Comparison of ENCODE assay signal across 16 cellular contexts in genomic region chr6:107647439-107647948, GRCh38.
DNase-seq lines count a peak whose midpoint lies in the region; ATAC-seq, FAIRE-seq and TF ChIP-seq lines count a peak whose summit lies in the region.
"Had no signal": no experiment of that assay in that cellular context is flagged by ENCODE, and none has a peak within 500 bp of the region (broad histone marks: within the 10 kb centered on the region; RNA-seq: fewer than 3 reads in every experiment).

No MANE protein-coding gene starts in this region.

- H3K9me2 ChIP-seq in OCI-LY1 (ENCODE audit: low read depth, low read length): no peaks in the 10 kb centered on the region

- peaks cover 21% of the 10 kb centered on the region for H3K36me3 Mint-ChIP-seq in nephron (ENCODE audit: low read depth)
- H3K36me3 Mint-ChIP-seq in stimulated activated memory B cell treated with anti-CD40 and anti-IgM and Interleukin-4, amounts not matched to agents 10 μg/mL and 1 μg/mL and 100 μg/mL, for 72 hours: no peaks in the 10 kb centered on the region
- H3K36me3 Mint-ChIP-seq: CD4-positive, CD25-positive, alpha-beta regulatory T cell had no signal

- H3K79me2 ChIP-seq in OCI-LY1 (ENCODE audit: insufficient read depth, low read length): no peaks in the 10 kb centered on the region

- ATAC-seq in psoas muscle: peak; percentile 82 to 88 (median 86)
- ATAC-seq in stimulated activated memory B cell treated with anti-CD40 and anti-IgM and Interleukin-4, amounts not matched to agents 10 μg/mL and 1 μg/mL and 100 μg/mL, for 72 hours: no peak
- ATAC-seq: GM23338, HepG2 had no signal

- H3K27ac ChIP-seq in OCI-LY1 (ENCODE audit: low read depth, low read length, poor library complexity, severe bottlenecking) (peak overlapping the region; percentile 57), psoas muscle (peak overlapping the region; percentile 71), adrenal gland (no peak overlapping the region)
- H3K27ac ChIP-seq: BLaER1 treated with 17β-estradiol and CSF1 and Interleukin-3, amounts not matched to agents 10 nM and 100 nM had no signal

- H3K27me3 ChIP-seq in OCI-LY1 (ENCODE audit: insufficient read depth, low read length) (no peaks in the 10 kb centered on the region), psoas muscle (ENCODE audit: insufficient read depth in 3 of 3, low read length in 2 of 3) (no peaks in the 10 kb centered on the region), MG63 (no peaks in the 10 kb centered on the region), adrenal gland (no peaks in the 10 kb centered on the region)
- H3K27me3 ChIP-seq: BLaER1 treated with 17β-estradiol and CSF1 and Interleukin-3, amounts not matched to agents 10 nM and 100 nM had no signal

- DNase-seq in psoas muscle (peak in 1 of 2 donors; percentile 61), MG63 (no peak), GM12891 (ENCODE audit: insufficient read length, low spot score) (no peak), adrenal gland (no peak), activated gamma-delta T cell (lab: John Stamatoyannopoulos, UW) (no peak)
- DNase-seq: ACHN; CD4-positive, CD25-positive, alpha-beta regulatory T cell; DMS53; H7 had no signal

- H3K4me1 Mint-ChIP-seq in nephron: peaks cover 34% of the 10 kb centered on the region
- H3K4me1 Mint-ChIP-seq in stimulated activated memory B cell treated with anti-CD40 and anti-IgM and Interleukin-4, amounts not matched to agents 10 μg/mL and 1 μg/mL and 100 μg/mL, for 72 hours: peaks cover 23% of the 10 kb centered on the region
- H3K4me1 Mint-ChIP-seq: CD4-positive, CD25-positive, alpha-beta regulatory T cell; GM23338 had no signal

- H4K20me1 ChIP-seq in OCI-LY1 (ENCODE audit: insufficient read depth, low read length): no peaks in the 10 kb centered on the region
- H4K20me1 ChIP-seq: BLaER1 treated with 17β-estradiol and CSF1 and Interleukin-3, amounts not matched to agents 10 nM and 100 nM had no signal

- H3K9me3 Mint-ChIP-seq in nephron: peaks cover 6% of the 10 kb centered on the region
- peaks cover 3% of the 10 kb centered on the region for H3K9me3 Mint-ChIP-seq in stimulated activated memory B cell treated with anti-CD40 and anti-IgM and Interleukin-4, amounts not matched to agents 10 μg/mL and 1 μg/mL and 100 μg/mL, for 72 hours
- H3K9me3 Mint-ChIP-seq: GM23338 had no signal

- H3K36me3 ChIP-seq in OCI-LY1 (ENCODE audit: insufficient read depth, low read length) (no peaks in the 10 kb centered on the region), psoas muscle (ENCODE audit: insufficient read depth in 1 of 2, low read depth in 1 of 2) (no peaks in the 10 kb centered on the region), MG63 (no peaks in the 10 kb centered on the region), adrenal gland (replicated peaks in 1 of 2) (no peaks in the 10 kb centered on the region)
- H3K36me3 ChIP-seq: BLaER1 treated with 17β-estradiol and CSF1 and Interleukin-3, amounts not matched to agents 10 nM and 100 nM had no signal

- no peak overlapping the region for H3K4me3 Mint-ChIP-seq in nephron
- no peak overlapping the region for H3K4me3 Mint-ChIP-seq in stimulated activated memory B cell treated with anti-CD40 and anti-IgM and Interleukin-4, amounts not matched to agents 10 μg/mL and 1 μg/mL and 100 μg/mL, for 72 hours
- H3K4me3 Mint-ChIP-seq: CD4-positive, CD25-positive, alpha-beta regulatory T cell; GM23338 had no signal

- no peak for FAIRE-seq in GM12891 (lab: Jason Lieb, UNC)
- FAIRE-seq: GM18507, HepG2 had no signal

- TF ChIP-seq CTCF in OCI-LY1 (IDR thresholded peaks at IDR 0.05; ENCODE audit: low read length) (no peak), nephron (IDR thresholded peaks at IDR 0.05; ENCODE audit: unreplicated experiment in 3 of 3) (no peak), psoas muscle (IDR thresholded peaks at IDR 0.05) (no peak), adrenal gland (IDR thresholded peaks at IDR 0.05) (no peak)

- peaks cover 3% of the 10 kb centered on the region for H3K27me3 Mint-ChIP-seq in nephron (ENCODE audit: low read depth)
- H3K27me3 Mint-ChIP-seq in stimulated activated memory B cell treated with anti-CD40 and anti-IgM and Interleukin-4, amounts not matched to agents 10 μg/mL and 1 μg/mL and 100 μg/mL, for 72 hours: no peaks in the 10 kb centered on the region

- no peak overlapping the region for H2AFZ ChIP-seq in OCI-LY1 (ENCODE audit: low read length)
- H2AFZ ChIP-seq: GM23338 had no signal

- H3K9ac ChIP-seq in OCI-LY1 (ENCODE audit: low read length): no peak overlapping the region; the same call in 1 of the 2 replicates
- H3K9ac ChIP-seq: BLaER1 treated with 17β-estradiol and CSF1 and Interleukin-3, amounts not matched to agents 10 nM and 100 nM had no signal

- H3K9me3 ChIP-seq in OCI-LY1 (ENCODE audit: low read length) (no peaks in the 10 kb centered on the region), psoas muscle (no peaks in the 10 kb centered on the region), MG63 (no peaks in the 10 kb centered on the region), adrenal gland (replicated peaks in 1 of 3) (no peaks in the 10 kb centered on the region)

- WGBS in psoas muscle, 3 donors: 35 to 45% (median 40%) methylated on average over 9 of the region's 9 CpGs
- WGBS in adrenal gland, 4 donors: 89 to 92% (median 91%) methylated on average over 9 of the region's 9 CpGs

- no peak overlapping the region for H3K4me2 ChIP-seq in OCI-LY1 (ENCODE audit: low read length)
- H3K4me2 ChIP-seq: GM23338 had no signal

- intact Hi-C loops in psoas muscle (cut with DNase I): no loop called here
- intact Hi-C loops in adrenal gland (cut with DNase I): no loop called here

- TF ChIP-seq POLR2A in GM12891 (IDR thresholded peaks at IDR 0.05; ENCODE audit: low read depth, low read length): no peak
- no peak for TF ChIP-seq POLR2A in adrenal gland (IDR thresholded peaks at IDR 0.05)

- H3K27ac Mint-ChIP-seq in nephron: peak overlapping the region in 2 of 3 experiments; percentile 12 to 19
- H3K27ac Mint-ChIP-seq in stimulated activated memory B cell treated with anti-CD40 and anti-IgM and Interleukin-4, amounts not matched to agents 10 μg/mL and 1 μg/mL and 100 μg/mL, for 72 hours: peak overlapping the region; percentile 52
- H3K27ac Mint-ChIP-seq: CD4-positive, CD25-positive, alpha-beta regulatory T cell; GM23338 had no signal

- H3K4me3 ChIP-seq in OCI-LY1 (ENCODE audit: low read depth, low read length, poor library complexity, severe bottlenecking) (no peak overlapping the region), psoas muscle (no peak overlapping the region), MG63 (no peak overlapping the region), adrenal gland (no peak overlapping the region)
- H3K4me3 ChIP-seq: BLaER1 treated with 17β-estradiol and CSF1 and Interleukin-3, amounts not matched to agents 10 nM and 100 nM; GM23338 had no signal

- peaks cover 43% of the 10 kb centered on the region for H3K4me1 ChIP-seq in OCI-LY1 (ENCODE audit: insufficient read depth, low read length, severe bottlenecking)
- H3K4me1 ChIP-seq in psoas muscle: peaks cover 46% of the 10 kb centered on the region
- peaks cover 4 to 20% of the 10 kb centered on the region in 2 donors for H3K4me1 ChIP-seq in adrenal gland (replicated peaks in 1 of 2)

- H3F3A ChIP-seq in OCI-LY1 (ENCODE audit: insufficient read depth, low read length): no peaks in the 10 kb centered on the region

TF ChIP-seq in GM12891, 5 proteins besides CTCF, POLR2A, EP300 and RAD21:
- no peak for TF ChIP-seq POLR2AphosphoS5 (IDR thresholded peaks at IDR 0.05; ENCODE audit: low read depth, low read length)
- no peak for TF ChIP-seq PAX5 (IDR thresholded peaks at IDR 0.05; ENCODE audit: insufficient read depth, low read length, severe bottlenecking)
- no peak for TF ChIP-seq POU2F2 (IDR thresholded peaks at IDR 0.05; ENCODE audit: low read depth, low read length)
- TF ChIP-seq SPI1 (IDR thresholded peaks at IDR 0.05; ENCODE audit: low read depth, low read length): no peak
- no peak for TF ChIP-seq TAF1 (IDR thresholded peaks at IDR 0.05; ENCODE audit: low read depth, low read length)

Comparison
In these comparisons a context has a peak if more than half of its experiments do, and no peak if none do; other contexts are left out.
1. H3K27ac ChIP-seq: peak in OCI-LY1 (single experiment) and psoas muscle (single experiment); none in adrenal gland (0 of 5).